Comparison of ENCODE assay signal across 18 cellular contexts in the genomic region with DNA sequence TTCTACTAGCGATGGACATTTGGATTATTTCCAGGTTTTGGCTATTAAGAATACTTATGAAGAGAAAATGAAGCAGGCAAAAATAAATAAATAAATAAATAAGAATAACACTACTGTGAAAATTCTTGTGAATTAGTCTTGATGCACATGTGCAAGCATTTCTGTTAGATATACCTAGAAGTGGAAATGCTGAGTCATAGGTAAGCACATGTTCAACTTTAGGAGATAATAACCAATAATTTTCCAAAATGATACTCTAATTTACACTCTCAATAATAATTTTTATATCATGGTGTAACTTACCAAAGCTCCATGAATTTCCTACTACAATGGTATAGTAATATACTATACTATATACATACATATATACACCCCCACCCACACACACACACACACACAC. TPM values are rescaled to one million over a fixed set of nuclear protein-coding genes. Genes with fewer than 3 reads are reported as not detected.
DNase-seq lines count a peak whose midpoint lies in the region; ATAC-seq, FAIRE-seq and TF ChIP-seq lines count a peak whose summit lies in the region.
"Had no signal": no experiment of that assay in that cellular context is flagged by ENCODE, and none has a peak within 500 bp of the region (broad histone marks: within the 10 kb centered on the region; RNA-seq: fewer than 3 reads in every experiment).

No MANE protein-coding gene starts in this region.

- no peak overlapping the region for H3K4me2 ChIP-seq in A549
- H3K4me2 ChIP-seq: BLaER1 had no signal

- peak overlapping the region; percentile 89 for H3K27ac Mint-ChIP-seq in activated T-cell treated with anti-CD3 and anti-CD28 coated beads, Interleukin-2, amount 50 U/mL, for 24 hours
- peak overlapping the region; percentile 12 for H3K27ac Mint-ChIP-seq in activated naive CD8-positive, alpha-beta T cell treated with anti-CD3 and anti-CD28 coated beads, Interleukin-2, amount 50 U/mL, for 24 hours

- peaks cover 82% of the 10 kb centered on the region for H3K36me3 Mint-ChIP-seq in activated T-cell treated with anti-CD3 and anti-CD28 coated beads, Interleukin-2, amount 50 U/mL, for 24 hours (ENCODE audit: low read depth)
- H3K36me3 Mint-ChIP-seq in activated naive CD8-positive, alpha-beta T cell treated with anti-CD3 and anti-CD28 coated beads, Interleukin-2, amount 50 U/mL, for 24 hours (ENCODE audit: low read depth), result peaks cover 31% of the 10 kb centered on the region

- DNase-seq in DMS53 (lab: John Stamatoyannopoulos, UW), result peak; percentile 2
- DNase-seq in DMS53 treated with DMSO at 0.1 percent for 48 hours (lab: John Stamatoyannopoulos, UW; ENCODE audit: unreplicated experiment), result no peak
- no peak for DNase-seq in activated T-cell treated with anti-CD3 and anti-CD28 coated beads, Interleukin-2, amount 50 U/mL, for 24 hours
- no peak for DNase-seq in activated T-cell treated with anti-CD3 and anti-CD28 coated beads for 4 hours
- no peak for DNase-seq in A549 (ENCODE audit: low read depth in 1 of 2, low spot score in 1 of 2)
- DNase-seq in activated naive CD8-positive, alpha-beta T cell treated with anti-CD3 and anti-CD28 coated beads, Interleukin-2, amount 50 U/mL, for 24 hours, result no peak
- no peak for DNase-seq in activated effector memory CD4-positive, alpha-beta T cell treated with Interleukin-2 at 50 U/mL for 16 hours
- DNase-seq: AML-193; CD4-positive, CD25-positive, alpha-beta regulatory T cell; DMS79 treated with DMSO at 0.1 percent for 48 hours; EL; GOT3; H9 had no signal

- ATAC-seq in A549 (no peak), HG03025 (IDR thresholded peaks at IDR 0.05; ENCODE audit: low FRiP score, unreplicated experiment) (no peak)
- ATAC-seq in activated naive CD8-positive, alpha-beta T cell treated with anti-CD3 and anti-CD28 coated beads, Interleukin-2, amount 50 U/mL, for 24 hours, result no peak

- TF ChIP-seq EP300 in A549 (IDR thresholded peaks at IDR 0.05), result no peak

- H3K27ac ChIP-seq in A549, result no peak overlapping the region
- H3K27ac ChIP-seq: 22Rv1, BLaER1 had no signal

- TF ChIP-seq POLR2A in A549 (IDR thresholded peaks at IDR 0.05; ENCODE audit: low read length), result no peak

- H3K4me1 ChIP-seq in A549, result peaks cover 4% of the 10 kb centered on the region; the same call in 1 of the 3 replicates
- H3K4me1 ChIP-seq: BLaER1 had no signal

- no peak for FAIRE-seq in A549 (lab: Jason Lieb, UNC)
- FAIRE-seq: G401.6, GM12891 had no signal

- TF ChIP-seq RAD21 in A549 (conservative IDR thresholded peaks at IDR 0.05 in 1 of 2, IDR thresholded peaks at IDR 0.05 in 1 of 2), result no peak

- H3K4me3 Mint-ChIP-seq in activated T-cell treated with anti-CD3 and anti-CD28 coated beads, Interleukin-2, amount 50 U/mL, for 24 hours, result no peak overlapping the region
- H3K4me3 Mint-ChIP-seq in activated naive CD8-positive, alpha-beta T cell treated with anti-CD3 and anti-CD28 coated beads, Interleukin-2, amount 50 U/mL, for 24 hours, result no peak overlapping the region
- H3K4me3 Mint-ChIP-seq: CD4-positive, CD25-positive, alpha-beta regulatory T cell; H9 had no signal

- no peak overlapping the region for H3K4me3 ChIP-seq in A549
- H3K4me3 ChIP-seq: BLaER1 had no signal

- POLR2A ChIA-PET in A549 (lab: Yijun Ruan, JAX), result no interaction called here

- H3K27me3 Mint-ChIP-seq in activated T-cell treated with anti-CD3 and anti-CD28 coated beads, Interleukin-2, amount 50 U/mL, for 24 hours, result no peaks in the 10 kb centered on the region
- H3K27me3 Mint-ChIP-seq in activated naive CD8-positive, alpha-beta T cell treated with anti-CD3 and anti-CD28 coated beads, Interleukin-2, amount 50 U/mL, for 24 hours, result no peaks in the 10 kb centered on the region
- H3K27me3 Mint-ChIP-seq: CD4-positive, CD25-positive, alpha-beta regulatory T cell had no signal

- no peaks in the 10 kb centered on the region for H3K9me3 Mint-ChIP-seq in activated T-cell treated with anti-CD3 and anti-CD28 coated beads, Interleukin-2, amount 50 U/mL, for 24 hours
- no peaks in the 10 kb centered on the region for H3K9me3 Mint-ChIP-seq in activated naive CD8-positive, alpha-beta T cell treated with anti-CD3 and anti-CD28 coated beads, Interleukin-2, amount 50 U/mL, for 24 hours
- H3K9me3 Mint-ChIP-seq: CD4-positive, CD25-positive, alpha-beta regulatory T cell; H9 had no signal

- WGBS in A549 (ENCODE audit: missing lambda C conversion rate), result 95% methylated on average over 1 of the region's 1 CpG

- peaks cover 28% of the 10 kb centered on the region for H3K4me1 Mint-ChIP-seq in activated T-cell treated with anti-CD3 and anti-CD28 coated beads, Interleukin-2, amount 50 U/mL, for 24 hours (ENCODE audit: low read depth)
- H3K4me1 Mint-ChIP-seq in activated naive CD8-positive, alpha-beta T cell treated with anti-CD3 and anti-CD28 coated beads, Interleukin-2, amount 50 U/mL, for 24 hours, result peaks cover 8% of the 10 kb centered on the region
- H3K4me1 Mint-ChIP-seq: H9 had no signal

- TF ChIP-seq CTCF in A549 (IDR thresholded peaks at IDR 0.05), result no peak

- CTCF ChIA-PET in A549 (lab: Yijun Ruan, JAX), result interaction anchor here (1.4 to 2.4 kb wide), 2 partner anchors 9 to 95 kb away, joined by 5 to 9 read pairs; partner anchors contain the start of genes NOP10 and NUTM1

- H3K9me3 ChIP-seq in A549, result no peaks in the 10 kb centered on the region
- H3K9me3 ChIP-seq: BLaER1 had no signal

TF ChIP-seq in A549, 52 proteins besides CTCF, POLR2A, EP300 and RAD21:
- no peak for TF ChIP-seq RCOR1 (IDR thresholded peaks at IDR 0.05; ENCODE audit: low read depth, low read length)
- peak; percentile 76 for TF ChIP-seq NFE2L2 (conservative IDR thresholded peaks at IDR 0.05; ENCODE audit: low read length)
- TF ChIP-seq CHD4 (IDR thresholded peaks at IDR 0.05; ENCODE audit: borderline replicate concordance), result no peak
- TF ChIP-seq MAFK (IDR thresholded peaks at IDR 0.05; ENCODE audit: partially characterized antibody), result peak; percentile 78

RNA-seq across cellular contexts. Expression of gene EMC4, which starts 23.4 kb away (rescaled TPM):
- polyA plus RNA-seq in A549 (2011; rRNA removed), result 126 and 150 TPM in 2 replicates
- polyA plus RNA-seq in A549 (2012; cell fraction: cytosol; rRNA removed), result 255 and 283 TPM in 2 replicates
- polyA plus RNA-seq in A549 (2012; cell fraction: nucleus; rRNA removed), result 107 and 160 TPM in 2 replicates
- polyA plus RNA-seq in A549 (2017; fragmentation: RNase III; extraction: RNeasy Plus Mini Kit Qiagen cat#74134 plus additional on column Dnase treatment), result 221 to 241 TPM (median 234 TPM) in 3 replicates
- 32.6 and 37.9 TPM in 2 replicates for polyA minus RNA-seq in A549 (2011; rRNA and poly(A)+ RNA removed)

RNA-seq across cellular contexts. Expression of gene KATNBL1, which starts 38.3 kb away (rescaled TPM):
- polyA plus RNA-seq in A549 (2011; rRNA removed) (46.6 and 75.8 TPM in 2 replicates), A549 (2017; fragmentation: RNase III; extraction: RNeasy Plus Mini Kit Qiagen cat#74134 plus additional on column Dnase treatment) (35.2 to 40.1 TPM (median 40.0 TPM) in 3 replicates)
- polyA plus RNA-seq in A549 (2012; cell fraction: cytosol; rRNA removed), result 11.0 and 11.8 TPM in 2 replicates
- 6.8 and 11.0 TPM in 2 replicates for polyA plus RNA-seq in A549 (2012; cell fraction: nucleus; rRNA removed)
- polyA minus RNA-seq in A549 (2011; rRNA and poly(A)+ RNA removed), result 11.9 and 18.6 TPM in 2 replicates
